1 cellular context compared by ENCODE assay signal in the genomic region with DNA sequence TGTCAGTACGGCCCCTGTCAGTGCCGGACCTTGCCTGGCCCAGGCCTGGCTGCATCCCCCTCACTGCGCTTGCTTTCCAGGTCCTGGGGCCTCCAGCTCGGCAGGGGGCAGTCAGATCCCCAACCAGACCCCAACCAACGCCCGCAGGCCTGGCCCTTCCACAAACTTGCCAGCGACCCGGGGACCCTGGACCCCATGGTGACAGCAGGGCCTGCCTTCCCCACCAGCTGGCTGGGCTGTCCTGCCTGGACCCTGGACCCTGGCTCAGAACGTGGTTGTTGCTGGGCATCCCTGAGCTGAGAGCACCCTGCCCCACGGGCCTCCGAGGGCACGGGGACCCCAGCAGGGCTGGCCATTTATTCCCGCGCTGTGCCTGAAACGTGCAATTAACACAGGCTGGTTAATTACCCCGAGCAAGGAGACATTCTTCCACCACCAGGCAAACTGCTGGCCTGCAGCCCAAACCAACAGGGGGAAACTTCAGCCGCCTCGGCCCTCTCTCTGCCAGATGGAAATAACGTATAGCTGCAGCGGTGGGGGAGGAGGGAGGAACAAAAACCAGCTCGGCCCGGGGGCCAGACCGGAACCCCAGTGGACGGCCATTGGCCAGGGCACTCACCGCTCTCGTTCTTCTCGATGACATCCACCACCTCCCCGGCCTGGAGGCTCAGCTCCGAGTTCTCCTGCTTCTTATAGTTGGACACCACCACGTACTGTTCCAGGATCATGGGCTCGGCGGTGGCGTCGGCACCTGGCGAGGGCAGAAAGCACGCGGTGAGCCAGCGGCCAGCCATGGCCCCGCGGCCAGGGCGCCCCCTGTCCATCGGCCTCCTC.
TF ChIP-seq lines count a peak whose summit lies in the region.

No MANE protein-coding gene starts in this region.

TF ChIP-seq in HepG2, 621 proteins besides CTCF, POLR2A, EP300 and RAD21 (continued from another document and continues in another):
- TF ChIP-seq, protein P1, sequence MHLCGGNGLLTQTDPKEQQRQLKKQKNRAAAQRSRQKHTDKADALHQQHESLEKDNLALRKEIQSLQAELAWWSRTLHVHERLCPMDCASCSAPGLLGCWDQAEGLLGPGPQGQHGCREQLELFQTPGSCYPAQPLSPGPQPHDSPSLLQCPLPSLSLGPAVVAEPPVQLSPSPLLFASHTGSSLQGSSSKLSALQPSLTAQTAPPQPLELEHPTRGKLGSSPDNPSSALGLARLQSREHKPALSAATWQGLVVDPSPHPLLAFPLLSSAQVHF (CRISPR knock-in tag; IDR thresholded peaks at IDR 0.05) = peak; percentile 72; the same call in 1 of the 2 replicates
- TF ChIP-seq MZF1 (CRISPR knock-in tag; IDR thresholded peaks at IDR 0.05; ENCODE audit: borderline replicate concordance) = no peak
- TF ChIP-seq, protein P2, sequence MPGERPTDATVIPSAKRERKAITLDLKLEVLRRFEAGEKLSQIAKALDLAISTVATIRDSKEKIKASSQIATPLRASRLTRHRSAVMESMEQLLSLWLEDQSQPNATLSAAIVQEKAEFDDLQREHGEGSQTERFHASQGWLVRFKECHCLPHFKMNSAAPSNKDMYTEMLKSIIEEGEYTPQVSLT (CRISPR knock-in tag; IDR thresholded peaks at IDR 0.05; ENCODE audit: borderline replicate concordance, low read depth) = no peak
- peak; percentile 20; the same call in 1 of the 2 replicates for TF ChIP-seq ZFP90 (CRISPR knock-in tag; IDR thresholded peaks at IDR 0.05; ENCODE audit: borderline replicate concordance)
- TF ChIP-seq ZMYM3 (CRISPR knock-in tag; IDR thresholded peaks at IDR 0.05) = no peak; the same call in 1 of the 2 replicates
- TF ChIP-seq ZMYM4 (CRISPR knock-in tag; IDR thresholded peaks at IDR 0.05) = peak; percentile 82
- TF ChIP-seq KDM4B (CRISPR knock-in tag; IDR thresholded peaks at IDR 0.05) = peak; percentile 22; the same call in 1 of the 2 replicates
- TF ChIP-seq, protein P3, sequence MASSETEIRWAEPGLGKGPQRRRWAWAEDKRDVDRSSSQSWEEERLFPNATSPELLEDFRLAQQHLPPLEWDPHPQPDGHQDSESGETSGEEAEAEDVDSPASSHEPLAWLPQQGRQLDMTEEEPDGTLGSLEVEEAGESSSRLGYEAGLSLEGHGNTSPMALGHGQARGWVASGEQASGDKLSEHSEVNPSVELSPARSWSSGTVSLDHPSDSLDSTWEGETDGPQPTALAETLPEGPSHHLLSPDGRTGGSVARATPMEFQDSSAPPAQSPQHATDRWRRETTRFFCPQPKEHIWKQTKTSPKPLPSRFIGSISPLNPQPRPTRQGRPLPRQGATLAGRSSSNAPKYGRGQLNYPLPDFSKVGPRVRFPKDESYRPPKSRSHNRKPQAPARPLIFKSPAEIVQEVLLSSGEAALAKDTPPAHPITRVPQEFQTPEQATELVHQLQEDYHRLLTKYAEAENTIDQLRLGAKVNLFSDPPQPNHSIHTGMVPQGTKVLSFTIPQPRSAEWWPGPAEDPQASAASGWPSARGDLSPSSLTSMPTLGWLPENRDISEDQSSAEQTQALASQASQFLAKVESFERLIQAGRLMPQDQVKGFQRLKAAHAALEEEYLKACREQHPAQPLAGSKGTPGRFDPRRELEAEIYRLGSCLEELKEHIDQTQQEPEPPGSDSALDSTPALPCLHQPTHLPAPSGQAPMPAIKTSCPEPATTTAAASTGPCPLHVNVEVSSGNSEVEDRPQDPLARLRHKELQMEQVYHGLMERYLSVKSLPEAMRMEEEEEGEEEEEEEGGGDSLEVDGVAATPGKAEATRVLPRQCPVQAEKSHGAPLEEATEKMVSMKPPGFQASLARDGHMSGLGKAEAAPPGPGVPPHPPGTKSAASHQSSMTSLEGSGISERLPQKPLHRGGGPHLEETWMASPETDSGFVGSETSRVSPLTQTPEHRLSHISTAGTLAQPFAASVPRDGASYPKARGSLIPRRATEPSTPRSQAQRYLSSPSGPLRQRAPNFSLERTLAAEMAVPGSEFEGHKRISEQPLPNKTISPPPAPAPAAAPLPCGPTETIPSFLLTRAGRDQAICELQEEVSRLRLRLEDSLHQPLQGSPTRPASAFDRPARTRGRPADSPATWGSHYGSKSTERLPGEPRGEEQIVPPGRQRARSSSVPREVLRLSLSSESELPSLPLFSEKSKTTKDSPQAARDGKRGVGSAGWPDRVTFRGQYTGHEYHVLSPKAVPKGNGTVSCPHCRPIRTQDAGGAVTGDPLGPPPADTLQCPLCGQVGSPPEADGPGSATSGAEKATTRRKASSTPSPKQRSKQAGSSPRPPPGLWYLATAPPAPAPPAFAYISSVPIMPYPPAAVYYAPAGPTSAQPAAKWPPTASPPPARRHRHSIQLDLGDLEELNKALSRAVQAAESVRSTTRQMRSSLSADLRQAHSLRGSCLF (CRISPR knock-in tag; IDR thresholded peaks at IDR 0.05; ENCODE audit: borderline replicate concordance) = no peak
- TF ChIP-seq SALL2 (CRISPR knock-in tag; IDR thresholded peaks at IDR 0.05) = peak; percentile 52
- no peak for TF ChIP-seq ZNF296 (CRISPR knock-in tag; conservative IDR thresholded peaks at IDR 0.05)
- TF ChIP-seq POLR2AphosphoS2 (IDR thresholded peaks at IDR 0.05; ENCODE audit: low read depth, low read length) = no peak
- TF ChIP-seq ZKSCAN1 (IDR thresholded peaks at IDR 0.05; ENCODE audit: low read length) = no peak
- TF ChIP-seq DPF2 (CRISPR knock-in tag; IDR thresholded peaks at IDR 0.05; ENCODE audit: borderline replicate concordance, low read depth) = no peak; the same call in 1 of the 2 replicates
- TF ChIP-seq, protein P4, sequence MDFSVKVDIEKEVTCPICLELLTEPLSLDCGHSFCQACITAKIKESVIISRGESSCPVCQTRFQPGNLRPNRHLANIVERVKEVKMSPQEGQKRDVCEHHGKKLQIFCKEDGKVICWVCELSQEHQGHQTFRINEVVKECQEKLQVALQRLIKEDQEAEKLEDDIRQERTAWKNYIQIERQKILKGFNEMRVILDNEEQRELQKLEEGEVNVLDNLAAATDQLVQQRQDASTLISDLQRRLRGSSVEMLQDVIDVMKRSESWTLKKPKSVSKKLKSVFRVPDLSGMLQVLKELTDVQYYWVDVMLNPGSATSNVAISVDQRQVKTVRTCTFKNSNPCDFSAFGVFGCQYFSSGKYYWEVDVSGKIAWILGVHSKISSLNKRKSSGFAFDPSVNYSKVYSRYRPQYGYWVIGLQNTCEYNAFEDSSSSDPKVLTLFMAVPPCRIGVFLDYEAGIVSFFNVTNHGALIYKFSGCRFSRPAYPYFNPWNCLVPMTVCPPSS (IDR thresholded peaks at IDR 0.05) = no peak
- no peak for TF ChIP-seq RFX3 (CRISPR knock-in tag; IDR thresholded peaks at IDR 0.05)
- TF ChIP-seq, protein P5, sequence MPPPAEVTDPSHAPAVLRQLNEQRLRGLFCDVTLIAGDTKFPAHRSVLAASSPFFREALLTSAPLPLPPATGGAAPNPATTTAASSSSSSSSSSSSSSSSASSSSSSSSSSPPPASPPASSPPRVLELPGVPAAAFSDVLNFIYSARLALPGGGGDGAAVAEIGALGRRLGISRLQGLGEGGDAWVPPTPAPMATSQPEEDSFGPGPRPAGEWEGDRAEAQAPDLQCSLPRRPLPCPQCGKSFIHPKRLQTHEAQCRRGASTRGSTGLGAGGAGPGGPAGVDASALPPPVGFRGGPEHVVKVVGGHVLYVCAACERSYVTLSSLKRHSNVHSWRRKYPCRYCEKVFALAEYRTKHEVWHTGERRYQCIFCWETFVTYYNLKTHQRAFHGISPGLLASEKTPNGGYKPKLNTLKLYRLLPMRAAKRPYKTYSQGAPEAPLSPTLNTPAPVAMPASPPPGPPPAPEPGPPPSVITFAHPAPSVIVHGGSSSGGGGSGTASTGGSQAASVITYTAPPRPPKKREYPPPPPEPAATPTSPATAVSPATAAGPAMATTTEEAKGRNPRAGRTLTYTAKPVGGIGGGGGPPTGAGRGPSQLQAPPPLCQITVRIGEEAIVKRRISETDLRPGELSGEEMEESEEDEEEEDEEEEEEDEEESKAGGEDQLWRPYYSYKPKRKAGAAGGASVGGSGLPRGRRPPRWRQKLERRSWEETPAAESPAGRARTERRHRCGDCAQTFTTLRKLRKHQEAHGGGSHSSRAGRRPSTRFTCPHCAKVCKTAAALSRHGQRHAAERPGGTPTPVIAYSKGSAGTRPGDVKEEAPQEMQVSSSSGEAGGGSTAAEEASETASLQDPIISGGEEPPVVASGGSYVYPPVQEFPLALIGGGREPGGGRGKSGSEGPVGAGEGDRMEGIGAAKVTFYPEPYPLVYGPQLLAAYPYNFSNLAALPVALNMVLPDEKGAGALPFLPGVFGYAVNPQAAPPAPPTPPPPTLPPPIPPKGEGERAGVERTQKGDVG (CRISPR knock-in tag; IDR thresholded peaks at IDR 0.05; ENCODE audit: borderline replicate concordance) = no peak
- no peak for TF ChIP-seq CERS6 (CRISPR knock-in tag; IDR thresholded peaks at IDR 0.05)
- no peak for TF ChIP-seq EHMT2 (IDR thresholded peaks at IDR 0.05; ENCODE audit: borderline replicate concordance, low read depth, low read length)
- no peak for TF ChIP-seq BCL6 (CRISPR knock-in tag; IDR thresholded peaks at IDR 0.05)
- 0 out of 2 replicates have a peak, but pooled peaks have one; percentile 37 for TF ChIP-seq ZNF256 (CRISPR knock-in tag; conservative IDR thresholded peaks at IDR 0.05)
- peak; percentile 73; the same call in 1 of the 2 replicates for TF ChIP-seq ZNF674 (CRISPR knock-in tag; IDR thresholded peaks at IDR 0.05; ENCODE audit: low read depth)
- peak; percentile 88 for TF ChIP-seq ARID4A (CRISPR knock-in tag; IDR thresholded peaks at IDR 0.05; ENCODE audit: borderline replicate concordance)
- TF ChIP-seq, protein P6, sequence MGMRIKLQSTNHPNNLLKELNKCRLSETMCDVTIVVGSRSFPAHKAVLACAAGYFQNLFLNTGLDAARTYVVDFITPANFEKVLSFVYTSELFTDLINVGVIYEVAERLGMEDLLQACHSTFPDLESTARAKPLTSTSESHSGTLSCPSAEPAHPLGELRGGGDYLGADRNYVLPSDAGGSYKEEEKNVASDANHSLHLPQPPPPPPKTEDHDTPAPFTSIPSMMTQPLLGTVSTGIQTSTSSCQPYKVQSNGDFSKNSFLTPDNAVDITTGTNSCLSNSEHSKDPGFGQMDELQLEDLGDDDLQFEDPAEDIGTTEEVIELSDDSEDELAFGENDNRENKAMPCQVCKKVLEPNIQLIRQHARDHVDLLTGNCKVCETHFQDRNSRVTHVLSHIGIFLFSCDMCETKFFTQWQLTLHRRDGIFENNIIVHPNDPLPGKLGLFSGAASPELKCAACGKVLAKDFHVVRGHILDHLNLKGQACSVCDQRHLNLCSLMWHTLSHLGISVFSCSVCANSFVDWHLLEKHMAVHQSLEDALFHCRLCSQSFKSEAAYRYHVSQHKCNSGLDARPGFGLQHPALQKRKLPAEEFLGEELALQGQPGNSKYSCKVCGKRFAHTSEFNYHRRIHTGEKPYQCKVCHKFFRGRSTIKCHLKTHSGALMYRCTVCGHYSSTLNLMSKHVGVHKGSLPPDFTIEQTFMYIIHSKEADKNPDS (CRISPR knock-in tag; IDR thresholded peaks at IDR 0.05) = no peak
- TF ChIP-seq ZKSCAN5 (CRISPR knock-in tag; IDR thresholded peaks at IDR 0.05) = no peak
- no peak for TF ChIP-seq ZNF576 (CRISPR knock-in tag; IDR thresholded peaks at IDR 0.05)
- no peak for TF ChIP-seq ZNF562 (CRISPR knock-in tag; IDR thresholded peaks at IDR 0.05; ENCODE audit: borderline replicate concordance)
- TF ChIP-seq GRHL1 (CRISPR knock-in tag; conservative IDR thresholded peaks at IDR 0.05) = no peak
- no peak for TF ChIP-seq ZNF101 (CRISPR knock-in tag; IDR thresholded peaks at IDR 0.05; ENCODE audit: borderline replicate concordance, low read depth)
